Comparison of ENCODE assay signal across 1 cellular context in the genomic region with DNA sequence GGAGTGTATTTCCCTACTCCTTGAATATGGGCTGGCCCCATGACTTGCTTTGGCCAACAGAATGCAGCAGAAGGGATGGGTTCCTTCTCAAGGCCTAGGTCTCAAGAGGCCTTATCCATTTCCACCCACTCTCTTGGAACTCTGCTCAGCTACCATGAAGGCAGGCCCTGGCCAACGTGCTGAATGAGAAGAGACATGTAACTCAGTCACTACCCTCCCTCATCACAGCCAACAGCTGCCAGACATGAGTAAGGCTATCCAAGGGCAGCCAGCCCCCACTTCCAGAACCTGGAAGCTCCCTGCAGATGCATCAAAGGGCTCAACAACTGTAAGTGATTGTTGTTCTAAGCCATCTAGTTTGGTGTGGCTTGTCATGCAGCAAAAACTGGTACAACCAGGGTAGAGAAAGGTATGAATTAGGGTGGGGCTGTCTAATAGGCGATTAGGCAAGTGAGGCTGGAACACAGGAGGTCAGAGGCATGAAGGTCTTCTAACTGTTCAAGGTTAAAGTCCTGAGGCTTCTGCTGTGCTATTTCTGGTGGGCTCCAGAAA.
A peak's percentile ranks its signal among the peaks of the same experiment; 100 is the strongest.
TF ChIP-seq lines count a peak whose summit lies in the region.

No MANE protein-coding gene starts in this region.

TF ChIP-seq in SK-N-SH, 30 proteins besides CTCF, POLR2A, EP300 and RAD21:
- TF ChIP-seq, protein P1, sequence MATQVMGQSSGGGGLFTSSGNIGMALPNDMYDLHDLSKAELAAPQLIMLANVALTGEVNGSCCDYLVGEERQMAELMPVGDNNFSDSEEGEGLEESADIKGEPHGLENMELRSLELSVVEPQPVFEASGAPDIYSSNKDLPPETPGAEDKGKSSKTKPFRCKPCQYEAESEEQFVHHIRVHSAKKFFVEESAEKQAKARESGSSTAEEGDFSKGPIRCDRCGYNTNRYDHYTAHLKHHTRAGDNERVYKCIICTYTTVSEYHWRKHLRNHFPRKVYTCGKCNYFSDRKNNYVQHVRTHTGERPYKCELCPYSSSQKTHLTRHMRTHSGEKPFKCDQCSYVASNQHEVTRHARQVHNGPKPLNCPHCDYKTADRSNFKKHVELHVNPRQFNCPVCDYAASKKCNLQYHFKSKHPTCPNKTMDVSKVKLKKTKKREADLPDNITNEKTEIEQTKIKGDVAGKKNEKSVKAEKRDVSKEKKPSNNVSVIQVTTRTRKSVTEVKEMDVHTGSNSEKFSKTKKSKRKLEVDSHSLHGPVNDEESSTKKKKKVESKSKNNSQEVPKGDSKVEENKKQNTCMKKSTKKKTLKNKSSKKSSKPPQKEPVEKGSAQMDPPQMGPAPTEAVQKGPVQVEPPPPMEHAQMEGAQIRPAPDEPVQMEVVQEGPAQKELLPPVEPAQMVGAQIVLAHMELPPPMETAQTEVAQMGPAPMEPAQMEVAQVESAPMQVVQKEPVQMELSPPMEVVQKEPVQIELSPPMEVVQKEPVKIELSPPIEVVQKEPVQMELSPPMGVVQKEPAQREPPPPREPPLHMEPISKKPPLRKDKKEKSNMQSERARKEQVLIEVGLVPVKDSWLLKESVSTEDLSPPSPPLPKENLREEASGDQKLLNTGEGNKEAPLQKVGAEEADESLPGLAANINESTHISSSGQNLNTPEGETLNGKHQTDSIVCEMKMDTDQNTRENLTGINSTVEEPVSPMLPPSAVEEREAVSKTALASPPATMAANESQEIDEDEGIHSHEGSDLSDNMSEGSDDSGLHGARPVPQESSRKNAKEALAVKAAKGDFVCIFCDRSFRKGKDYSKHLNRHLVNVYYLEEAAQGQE (IDR thresholded peaks at IDR 0.05; ENCODE audit: low read depth, low read length) = peak; percentile 70; the same call in 1 of the 2 replicates
- TF ChIP-seq FOXM1 (IDR thresholded peaks at IDR 0.05; ENCODE audit: low read depth) = no peak
- no peak for TF ChIP-seq YY1 (IDR thresholded peaks at IDR 0.05; ENCODE audit: low read depth)
- no peak for TF ChIP-seq FOSL2 (IDR thresholded peaks at IDR 0.05; ENCODE audit: borderline replicate concordance, low read depth)
